8 cellular contexts compared by ENCODE assay signal in genomic region chr1:7679873-7680790, GRCh38.
DNase-seq lines count a peak whose midpoint lies in the region; ATAC-seq lines count a peak whose summit lies in the region.

No MANE protein-coding gene starts in this region.

- DNase-seq in NCI-H187 (lab: John Stamatoyannopoulos, UW) (peak; percentile 17 to 41), NCI-H187 treated with DMSO at 0.1 percent for 48 hours (lab: John Stamatoyannopoulos, UW) (no peak), RKO (ENCODE audit: low spot score) (peak; percentile 57), head of caudate nucleus (peak in 41 of 42 donors; percentile 39 to 85 (median 71)), nucleus accumbens (lab: John Stamatoyannopoulos, UW) (peak in 50 of 56 donors; percentile 22 to 81 (median 62))

- peak overlapping the region; percentile 78 for H3K4me3 Mint-ChIP-seq in activated naive CD8-positive, alpha-beta T cell

- no peaks in the 10 kb centered on the region for H3K36me3 Mint-ChIP-seq in activated naive CD8-positive, alpha-beta T cell

- WGBS in urinary bladder: 1% methylated on average over 81 of the region's 81 CpGs

- no peaks in the 10 kb centered on the region for H3K9me3 Mint-ChIP-seq in activated naive CD8-positive, alpha-beta T cell (ENCODE audit: low read depth)

- no peaks in the 10 kb centered on the region for H3K4me1 ChIP-seq in urinary bladder (ENCODE audit: insufficient read depth)

- H3K4me3 ChIP-seq in urinary bladder (ENCODE audit: low read depth, low read length): peak overlapping the region; percentile 74

- no peaks in the 10 kb centered on the region for H3K4me1 Mint-ChIP-seq in activated naive CD8-positive, alpha-beta T cell (ENCODE audit: low read depth)

- ATAC-seq in GM21786 (IDR thresholded peaks at IDR 0.05; ENCODE audit: unreplicated experiment): no peak

- no peaks in the 10 kb centered on the region for H3K36me3 ChIP-seq in urinary bladder (ENCODE audit: insufficient read depth)

- no peak overlapping the region for H3K27ac Mint-ChIP-seq in activated naive CD8-positive, alpha-beta T cell

- no peaks in the 10 kb centered on the region for H3K27me3 Mint-ChIP-seq in activated naive CD8-positive, alpha-beta T cell

- intact Hi-C loops in head of caudate nucleus (cut with DNase I): no loop called here

- peak overlapping the region; percentile 28 for H3K27ac ChIP-seq in urinary bladder (ENCODE audit: low read depth)
